Comparison of ENCODE assay signal across 20 cellular contexts in genomic region chr7:111107989-111108388, GRCh38. TPM values are rescaled to one million over a fixed set of nuclear protein-coding genes. Genes with fewer than 3 reads are reported as not detected.
DNase-seq lines count a peak whose midpoint lies in the region; ATAC-seq and TF ChIP-seq lines count a peak whose summit lies in the region.
"Had no signal": no experiment of that assay in that cellular context is flagged by ENCODE, and none has a peak within 500 bp of the region (broad histone marks: within the 10 kb centered on the region; RNA-seq: fewer than 3 reads in every experiment).

No MANE protein-coding gene starts in this region.

- ATAC-seq in left lobe of liver: peak; percentile 82
- ATAC-seq in HG03025 (IDR thresholded peaks at IDR 0.05; ENCODE audit: low FRiP score, unreplicated experiment): no peak

- H3K4me3 ChIP-seq in LNCaP clone FGC (ENCODE audit: low read depth, low read length): no peak overlapping the region
- H3K4me3 ChIP-seq: BLaER1 treated with 17β-estradiol and CSF1 and Interleukin-3, amounts not matched to agents 10 nM and 100 nM; cardiac muscle cell; Peyer's patch; psoas muscle had no signal

- TF ChIP-seq CTCF in LNCaP clone FGC (IDR thresholded peaks at IDR 0.05; ENCODE audit: control insufficient read depth, extremely low read depth, insufficient read depth): no peak

- peak; percentile 10 for DNase-seq in NCI-H2029 treated with DMSO at 0.1 percent for 48 hours (lab: John Stamatoyannopoulos, UW)
- DNase-seq in NCI-H2029 (lab: John Stamatoyannopoulos, UW): no peak
- DNase-seq in LNCaP clone FGC (ENCODE audit: low read depth): peak; percentile 26
- peak; percentile 33 for DNase-seq in NCI-H774 (lab: John Stamatoyannopoulos, UW)
- DNase-seq in left lobe of liver (ENCODE audit: low spot score): peak; percentile 57
- no peak for DNase-seq in Ammon's horn (ENCODE audit: low spot score)
- DNase-seq in HuH-7 (ENCODE audit: low spot score): no peak
- DNase-seq: activated CD4-positive, alpha-beta T cell treated with anti-CD3 and anti-CD28 coated beads, Interleukin-2, amount 50 U/mL, for 1 hour; activated T-cell treated with anti-CD3 and anti-CD28 coated beads, Interleukin-2, amount 50 U/mL, for 24 hours; dermis blood vessel endothelial cell; hypothalamus; NCI-H187; NCI-H82; Peyer's patch; psoas muscle; stimulated activated CD8-positive, alpha-beta memory T cell treated with anti-CD3 and anti-CD28 coated beads, Interleukin-4, amount 100 ng/mL, for 48 hours had no signal

RNA-seq across cellular contexts. Expression of gene LRRN3, which starts 17.1 kb away (rescaled TPM):
- total RNA-seq in left lobe of liver: 0.48 TPM
- total RNA-seq: dermis blood vessel endothelial cell, HT-29 had no signal

Comparison
In these comparisons a context has a peak if more than half of its experiments do, and no peak if none do; other contexts are left out.
1. DNase-seq: peak in NCI-H2029 treated with DMSO at 0.1 percent for 48 hours (single experiment), LNCaP clone FGC (single experiment), NCI-H774 (single experiment) and left lobe of liver (single experiment); none in NCI-H2029 (single experiment), Ammon's horn (single experiment) and HuH-7 (single experiment).